In genomic region chr4:66633472-66633871, GRCh38 we compare ENCODE assay signal across 29 cellular contexts.
A peak's percentile ranks its signal among the peaks of the same experiment; 100 is the strongest.
DNase-seq lines count a peak whose midpoint lies in the region; ATAC-seq and TF ChIP-seq lines count a peak whose summit lies in the region.
"Had no signal": no experiment of that assay in that cellular context is flagged by ENCODE, and none has a peak within 500 bp of the region (broad histone marks: within the 10 kb centered on the region; RNA-seq: fewer than 3 reads in every experiment).

No MANE protein-coding gene starts in this region.

- H3K4me1 ChIP-seq in foreskin keratinocyte = no peaks in the 10 kb centered on the region
- H3K4me1 ChIP-seq: BLaER1, SJCRH30 had no signal

- TF ChIP-seq CTCF in choroid plexus epithelial cell (conservative IDR thresholded peaks at IDR 0.05; ENCODE audit: low read depth, low read length) (no peak), foreskin keratinocyte (conservative IDR thresholded peaks at IDR 0.05) (no peak)

- no peaks in the 10 kb centered on the region for H3K27me3 ChIP-seq in foreskin keratinocyte
- H3K27me3 ChIP-seq: BLaER1, SJCRH30 had no signal

- no peak overlapping the region for H3K4me3 ChIP-seq in choroid plexus epithelial cell (ENCODE audit: low read depth, low read length)
- H3K4me3 ChIP-seq: BLaER1, GM12878, PC-9, SJCRH30 had no signal

- ATAC-seq in foreskin keratinocyte (peak; percentile 29), left lobe of liver (no peak), GM18870 (IDR thresholded peaks at IDR 0.05; ENCODE audit: unreplicated experiment) (no peak)
- ATAC-seq: GM12878, HepG2, Right ventricle myocardium inferior had no signal

- DNase-seq in NCI-H446 treated with DMSO at 0.1 percent for 48 hours (lab: John Stamatoyannopoulos, UW) (peak; percentile 25), NCI-H446 (lab: John Stamatoyannopoulos, UW) (no peak), choroid plexus epithelial cell (ENCODE audit: low read depth) (peak; percentile 21), foreskin keratinocyte (peak in 1 of 2 donors; percentile 3), SW480 (ENCODE audit: low spot score) (no peak), left lobe of liver (ENCODE audit: low spot score) (no peak), NCI-H1092 treated with DMSO at 0.1 percent for 48 hours (lab: John Stamatoyannopoulos, UW) (no peak)
- DNase-seq: ACHN; CD4-positive, CD25-positive, alpha-beta regulatory T cell; DMS153; GDM1; Karpas-422; MV-4-11; NCI-H1105 treated with DMSO at 0.1 percent for 48 hours; NCI-H146; NCI-H1930; NCI-H2107; NCI-H526; NCI-H82; NK-92 treated with Interleukin-12 subunit alpha and Interleukin-12 subunit beta, amount 100 ng/mL, for 24 hours; PC-9; SJCRH30 had no signal

- H3K27ac ChIP-seq in foreskin keratinocyte = no peak overlapping the region
- H3K27ac ChIP-seq: 22Rv1, BLaER1, HL-60, PC-9, SJCRH30 had no signal

Comparison
In these comparisons a context has a peak if more than half of its experiments do, and no peak if none do; other contexts are left out.
1. DNase-seq: peak in NCI-H446 treated with DMSO at 0.1 percent for 48 hours (single experiment) and choroid plexus epithelial cell (single experiment); none in NCI-H446 (0 of 2), SW480 (single experiment), left lobe of liver (single experiment) and NCI-H1092 treated with DMSO at 0.1 percent for 48 hours (single experiment).